ENCODE assay signal across 8 cellular contexts in the genomic region with DNA sequence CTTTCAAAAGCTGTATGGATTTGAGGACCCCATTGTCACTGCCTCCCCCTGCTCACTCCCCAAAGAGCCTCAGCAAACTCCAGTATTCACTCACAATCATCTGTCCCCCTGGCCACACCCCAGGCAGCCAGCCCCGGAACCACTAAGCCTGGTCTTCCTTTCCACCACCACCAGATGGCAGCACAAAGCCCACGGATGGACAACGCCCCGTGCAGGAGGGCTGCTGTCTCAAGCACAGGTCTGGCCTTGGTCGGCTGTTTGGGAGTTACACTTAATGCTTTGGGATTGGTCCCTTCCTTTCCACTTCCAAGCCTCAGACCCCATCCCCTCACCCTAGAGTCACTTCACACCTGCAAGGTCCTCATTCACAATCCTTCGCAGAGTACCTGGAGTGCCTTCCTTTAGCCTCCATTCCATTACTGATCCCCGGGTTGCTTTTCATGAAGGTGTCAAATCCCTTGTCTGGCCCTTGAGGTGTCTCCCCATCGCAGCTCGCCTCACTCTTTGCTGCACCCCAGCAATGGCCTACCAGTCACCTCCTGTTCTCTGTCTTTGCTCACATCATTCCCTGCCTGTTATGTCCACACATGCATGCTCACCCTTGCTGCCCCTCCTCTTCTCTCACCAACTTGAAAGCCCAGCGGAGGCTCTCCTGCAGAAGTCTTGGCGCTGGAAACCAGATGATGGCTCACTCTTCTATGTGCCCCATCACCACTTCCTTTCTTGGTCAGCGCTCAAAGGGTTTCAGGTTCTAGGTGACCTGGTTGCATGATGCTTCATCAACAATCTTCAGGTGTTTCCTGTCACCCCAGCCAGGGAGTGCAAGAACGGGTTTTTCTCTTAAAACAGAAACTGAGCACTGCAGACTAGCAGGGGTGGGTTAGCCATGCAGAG. TPM values are rescaled to one million over a fixed set of nuclear protein-coding genes. Genes with fewer than 3 reads are reported as not detected.
DNase-seq lines count a peak whose midpoint lies in the region; ATAC-seq and TF ChIP-seq lines count a peak whose summit lies in the region.

No MANE protein-coding gene starts in this region.

- H3K79me2 ChIP-seq in Loucy (ENCODE audit: insufficient read depth, low read length) = no peaks in the 10 kb centered on the region

- peak overlapping the region; percentile 8; the same call in 1 of the 2 replicates for H3K4me3 ChIP-seq in GM08714 (ENCODE audit: low read length)
- H3K4me3 ChIP-seq in H7 (ENCODE audit: insufficient read depth, low read depth, low read length) = no peak overlapping the region
- H3K4me3 ChIP-seq in Loucy (ENCODE audit: low read length, poor library complexity, severe bottlenecking) = peak overlapping the region; percentile 56

- H2AFZ ChIP-seq in Loucy (ENCODE audit: low read length) = peak overlapping the region; percentile 37; the same call in 1 of the 2 replicates

- H3K4me1 Mint-ChIP-seq in progenitor cell of endocrine pancreas (ENCODE audit: low read depth) = no peaks in the 10 kb centered on the region

- TF ChIP-seq CTCF in Loucy (conservative IDR thresholded peaks at IDR 0.05; ENCODE audit: low read length) (peak; percentile 88), progenitor cell of endocrine pancreas (IDR thresholded peaks at IDR 0.05; ENCODE audit: unreplicated experiment) (peak; percentile 89)

- H3K9me3 Mint-ChIP-seq in progenitor cell of endocrine pancreas (ENCODE audit: low read depth) = no peaks in the 10 kb centered on the region

- H3K9me3 ChIP-seq in Loucy (ENCODE audit: insufficient read depth, low read depth, low read length) = no peaks in the 10 kb centered on the region

- H3K9ac ChIP-seq in Loucy (ENCODE audit: low read depth, low read length, poor library complexity, severe bottlenecking) = peak overlapping the region; percentile 43

- no peak for ATAC-seq in HG03469 (IDR thresholded peaks at IDR 0.05; ENCODE audit: unreplicated experiment)

- H3K36me3 ChIP-seq in H7 (replicated peaks; ENCODE audit: control insufficient read depth, insufficient read depth, low read length) (no peaks in the 10 kb centered on the region), Loucy (ENCODE audit: insufficient read depth, low read length) (no peaks in the 10 kb centered on the region)

- peaks cover 15% of the 10 kb centered on the region for H3K4me1 ChIP-seq in Loucy (ENCODE audit: insufficient read depth, low read length, poor library complexity, severe bottlenecking)

- peak; percentile 79 for DNase-seq in H7
- peak; percentile 38 for DNase-seq in SHP77 treated with DMSO at 0.1 percent for 48 hours (lab: John Stamatoyannopoulos, UW)
- peak; percentile 94 for DNase-seq in activated effector memory CD4-positive, alpha-beta T cell treated with anti-CD3 and anti-CD28 coated beads, Interleukin-2, amount 50 U/mL, for 16 hours
- peak; percentile 62 for DNase-seq in glomerular visceral epithelial cell (ENCODE audit: extremely low spot score)
- DNase-seq in progenitor cell of endocrine pancreas (ENCODE audit: low spot score, unreplicated experiment) = peak; percentile 78

- H3K4me3 Mint-ChIP-seq in progenitor cell of endocrine pancreas (ENCODE audit: low read depth) = no peak overlapping the region

- peaks cover 53% of the 10 kb centered on the region for H3K27me3 Mint-ChIP-seq in progenitor cell of endocrine pancreas

- peak overlapping the region; percentile 79 for H3K4me2 ChIP-seq in Loucy (ENCODE audit: low read depth, low read length, poor library complexity, severe bottlenecking)

- peaks cover 2% of the 10 kb centered on the region; the same call in 1 of the 2 replicates for H3K27me3 ChIP-seq in H7 (ENCODE audit: control insufficient read depth, insufficient read depth, low read length)
- H3K27me3 ChIP-seq in Loucy (ENCODE audit: insufficient read depth, low read length, poor library complexity, severe bottlenecking) = no peaks in the 10 kb centered on the region

- H4K20me1 ChIP-seq in Loucy (ENCODE audit: insufficient read depth, low read length, poor library complexity, severe bottlenecking) = no peaks in the 10 kb centered on the region

- H3K9me2 ChIP-seq in Loucy (replicated peaks; ENCODE audit: low read depth, low read length) = no peaks in the 10 kb centered on the region

- no peaks in the 10 kb centered on the region for H3F3A ChIP-seq in Loucy (ENCODE audit: low read depth)

- no peak overlapping the region for H3K27ac Mint-ChIP-seq in progenitor cell of endocrine pancreas

- H3K36me3 Mint-ChIP-seq in progenitor cell of endocrine pancreas (ENCODE audit: insufficient read depth) = no peaks in the 10 kb centered on the region

RNA-seq across cellular contexts. Expression of gene KCNA2, which starts 24.9 kb away (rescaled TPM):
- 0.03 and 0.04 TPM in 2 replicates for total RNA-seq in H7 (2014; rRNA removed; shearing (Covaris generic))
- 0.05 TPM in 1 of 2 replicates, not detected in the other for total RNA-seq in progenitor cell of endocrine pancreas

RNA-seq across cellular contexts. Expression of gene KCNA3, which starts 43.7 kb away (rescaled TPM):
- 0.48 and 0.59 TPM in 2 replicates for total RNA-seq in H7 (2014; rRNA removed; shearing (Covaris generic))
- total RNA-seq in progenitor cell of endocrine pancreas = 0.72 and 0.75 TPM in 2 replicates

Comparison
In these comparisons a context has a peak if more than half of its experiments do, and no peak if none do; other contexts are left out.
1. DNase-seq: peak in every context shown above with its lines; median percentile 94 in activated effector memory CD4-positive, alpha-beta T cell treated with anti-CD3 and anti-CD28 coated beads, Interleukin-2, amount 50 U/mL, for 16 hours; 79 in H7; 78 in progenitor cell of endocrine pancreas; 62 in glomerular visceral epithelial cell; 38 in SHP77 treated with DMSO at 0.1 percent for 48 hours.